ENCODE assay signal across 1 cellular context in the genomic region with DNA sequence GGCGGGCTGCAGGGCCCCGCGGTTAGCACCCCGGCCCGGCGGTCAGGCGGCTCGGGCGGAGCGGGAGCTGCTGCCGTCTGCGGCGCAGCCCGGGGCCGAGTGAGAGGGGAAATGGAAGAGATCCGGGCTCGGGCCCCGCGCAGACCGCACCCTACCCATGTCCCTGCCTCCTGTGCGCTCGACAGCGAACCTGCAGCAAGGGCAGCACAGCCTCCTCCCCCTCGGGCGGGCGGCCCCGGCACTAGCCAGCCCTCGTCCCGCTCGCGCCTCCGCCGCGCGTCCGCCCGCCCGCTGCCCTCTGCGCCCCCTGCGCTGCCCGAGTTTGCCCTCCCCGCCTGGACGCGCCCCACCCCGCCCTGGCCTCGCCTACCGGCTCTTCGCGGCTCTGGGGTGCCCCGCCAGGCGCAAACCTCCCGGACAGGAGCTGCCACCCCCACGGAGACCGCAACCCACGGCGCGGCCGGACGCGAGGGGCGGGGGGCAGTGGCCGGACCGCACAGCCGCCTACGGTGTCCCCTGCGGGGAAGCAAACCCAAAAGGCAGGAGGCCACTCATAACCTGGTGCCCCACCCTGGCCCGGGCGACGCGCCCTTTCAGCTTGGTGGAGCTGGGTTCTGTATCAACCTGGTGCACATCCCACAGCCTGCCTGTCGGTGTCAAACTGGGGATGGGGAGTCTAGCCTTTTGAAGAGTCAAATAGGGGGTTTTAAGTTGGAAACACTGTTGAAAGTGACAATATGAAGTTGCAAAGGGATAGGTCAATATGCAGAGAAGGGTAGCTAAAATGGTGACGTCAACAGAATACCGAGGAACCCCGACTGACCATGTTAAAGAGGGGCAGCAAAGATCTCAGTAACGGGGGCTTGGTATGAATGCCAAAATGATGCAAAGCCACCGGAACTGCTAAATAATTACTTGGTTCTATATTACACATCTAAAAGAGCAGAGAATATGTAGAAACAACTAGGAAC.
TF ChIP-seq lines count a peak whose summit lies in the region.

A gene (minus strand): TSS at position 101 of the 971 bp plus-strand sequence. CDS start 454 bp downstream, outside the sequence.

TF ChIP-seq in HEK293, 187 proteins besides CTCF, POLR2A, EP300 and RAD21 (continued from another document):
- TF ChIP-seq, protein P1, sequence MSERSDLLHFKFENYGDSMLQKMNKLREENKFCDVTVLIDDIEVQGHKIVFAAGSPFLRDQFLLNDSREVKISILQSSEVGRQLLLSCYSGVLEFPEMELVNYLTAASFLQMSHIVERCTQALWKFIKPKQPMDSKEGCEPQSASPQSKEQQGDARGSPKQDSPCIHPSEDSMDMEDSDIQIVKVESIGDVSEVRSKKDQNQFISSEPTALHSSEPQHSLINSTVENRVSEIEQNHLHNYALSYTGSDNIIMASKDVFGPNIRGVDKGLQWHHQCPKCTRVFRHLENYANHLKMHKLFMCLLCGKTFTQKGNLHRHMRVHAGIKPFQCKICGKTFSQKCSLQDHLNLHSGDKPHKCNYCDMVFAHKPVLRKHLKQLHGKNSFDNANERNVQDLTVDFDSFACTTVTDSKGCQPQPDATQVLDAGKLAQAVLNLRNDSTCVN (tag by site-specific recombination; optimal IDR thresholded peaks at IDR 0.05) = peak; percentile 25
- no peak for TF ChIP-seq BCL11A (tag by site-specific recombination; IDR thresholded peaks at IDR 0.05; ENCODE audit: low read depth)
- no peak for TF ChIP-seq KLF10 (tag by site-specific recombination; IDR thresholded peaks at IDR 0.05)
- no peak for TF ChIP-seq ZNF19 (tag by site-specific recombination; IDR thresholded peaks at IDR 0.05; ENCODE audit: low read depth)
- no peak for TF ChIP-seq ZNF701 (tag by site-specific recombination; IDR thresholded peaks at IDR 0.05)
- no peak for TF ChIP-seq ZNF2 (tag by site-specific recombination; IDR thresholded peaks at IDR 0.05)
- TF ChIP-seq ZSCAN30 (tag by site-specific recombination; IDR thresholded peaks at IDR 0.05) = no peak
- no peak for TF ChIP-seq ZNF157 (tag by site-specific recombination; IDR thresholded peaks at IDR 0.05)
- TF ChIP-seq, protein P2, sequence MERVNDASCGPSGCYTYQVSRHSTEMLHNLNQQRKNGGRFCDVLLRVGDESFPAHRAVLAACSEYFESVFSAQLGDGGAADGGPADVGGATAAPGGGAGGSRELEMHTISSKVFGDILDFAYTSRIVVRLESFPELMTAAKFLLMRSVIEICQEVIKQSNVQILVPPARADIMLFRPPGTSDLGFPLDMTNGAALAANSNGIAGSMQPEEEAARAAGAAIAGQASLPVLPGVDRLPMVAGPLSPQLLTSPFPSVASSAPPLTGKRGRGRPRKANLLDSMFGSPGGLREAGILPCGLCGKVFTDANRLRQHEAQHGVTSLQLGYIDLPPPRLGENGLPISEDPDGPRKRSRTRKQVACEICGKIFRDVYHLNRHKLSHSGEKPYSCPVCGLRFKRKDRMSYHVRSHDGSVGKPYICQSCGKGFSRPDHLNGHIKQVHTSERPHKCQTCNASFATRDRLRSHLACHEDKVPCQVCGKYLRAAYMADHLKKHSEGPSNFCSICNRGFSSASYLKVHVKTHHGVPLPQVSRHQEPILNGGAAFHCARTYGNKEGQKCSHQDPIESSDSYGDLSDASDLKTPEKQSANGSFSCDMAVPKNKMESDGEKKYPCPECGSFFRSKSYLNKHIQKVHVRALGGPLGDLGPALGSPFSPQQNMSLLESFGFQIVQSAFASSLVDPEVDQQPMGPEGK (tag by site-specific recombination; IDR thresholded peaks at IDR 0.05) = no peak
- TF ChIP-seq ZNF654 (tag by site-specific recombination; IDR thresholded peaks at IDR 0.05; ENCODE audit: low read depth) = no peak
- no peak for TF ChIP-seq ZFP37 (tag by site-specific recombination; IDR thresholded peaks at IDR 0.05)
- TF ChIP-seq, protein P3, sequence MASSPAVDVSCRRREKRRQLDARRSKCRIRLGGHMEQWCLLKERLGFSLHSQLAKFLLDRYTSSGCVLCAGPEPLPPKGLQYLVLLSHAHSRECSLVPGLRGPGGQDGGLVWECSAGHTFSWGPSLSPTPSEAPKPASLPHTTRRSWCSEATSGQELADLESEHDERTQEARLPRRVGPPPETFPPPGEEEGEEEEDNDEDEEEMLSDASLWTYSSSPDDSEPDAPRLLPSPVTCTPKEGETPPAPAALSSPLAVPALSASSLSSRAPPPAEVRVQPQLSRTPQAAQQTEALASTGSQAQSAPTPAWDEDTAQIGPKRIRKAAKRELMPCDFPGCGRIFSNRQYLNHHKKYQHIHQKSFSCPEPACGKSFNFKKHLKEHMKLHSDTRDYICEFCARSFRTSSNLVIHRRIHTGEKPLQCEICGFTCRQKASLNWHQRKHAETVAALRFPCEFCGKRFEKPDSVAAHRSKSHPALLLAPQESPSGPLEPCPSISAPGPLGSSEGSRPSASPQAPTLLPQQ (tag by site-specific recombination; IDR thresholded peaks at IDR 0.05) = no peak
- no peak for TF ChIP-seq ZBTB7A (tag by site-specific recombination; IDR thresholded peaks at IDR 0.05; ENCODE audit: low read depth)
- no peak for TF ChIP-seq IKZF3 (tag by site-specific recombination; IDR thresholded peaks at IDR 0.05)
- peak; percentile 41; the same call in 1 of the 2 replicates for TF ChIP-seq GLIS2 (tag by site-specific recombination; IDR thresholded peaks at IDR 0.05)
- TF ChIP-seq KLF1 (tag by site-specific recombination; IDR thresholded peaks at IDR 0.05) = 0 out of 2 replicates have a peak, but pooled peaks have one; percentile 12
- TF ChIP-seq ZNF548 (tag by site-specific recombination; IDR thresholded peaks at IDR 0.05) = no peak
- TF ChIP-seq, protein P4, sequence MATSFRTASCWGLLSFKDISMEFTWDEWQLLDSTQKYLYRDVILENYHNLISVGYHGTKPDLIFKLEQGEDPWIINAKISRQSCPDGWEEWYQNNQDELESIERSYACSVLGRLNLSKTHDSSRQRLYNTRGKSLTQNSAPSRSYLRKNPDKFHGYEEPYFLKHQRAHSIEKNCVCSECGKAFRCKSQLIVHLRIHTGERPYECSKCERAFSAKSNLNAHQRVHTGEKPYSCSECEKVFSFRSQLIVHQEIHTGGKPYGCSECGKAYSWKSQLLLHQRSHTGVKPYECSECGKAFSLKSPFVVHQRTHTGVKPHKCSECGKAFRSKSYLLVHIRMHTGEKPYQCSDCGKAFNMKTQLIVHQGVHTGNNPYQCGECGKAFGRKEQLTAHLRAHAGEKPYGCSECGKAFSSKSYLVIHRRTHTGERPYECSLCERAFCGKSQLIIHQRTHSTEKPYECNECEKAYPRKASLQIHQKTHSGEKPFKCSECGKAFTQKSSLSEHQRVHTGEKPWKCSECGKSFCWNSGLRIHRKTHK (tag by site-specific recombination; IDR thresholded peaks at IDR 0.05) = no peak
- TF ChIP-seq ZNF10 (tag by site-specific recombination; IDR thresholded peaks at IDR 0.05) = no peak
- peak; percentile 59; the same call in 1 of the 2 replicates for TF ChIP-seq ZBTB20 (tag by site-specific recombination; IDR thresholded peaks at IDR 0.05)
- TF ChIP-seq ZBTB21 (tag by site-specific recombination; IDR thresholded peaks at IDR 0.05) = no peak
- TF ChIP-seq ZNF529 (tag by site-specific recombination; IDR thresholded peaks at IDR 0.05; ENCODE audit: insufficient replicate concordance) = no peak
- TF ChIP-seq TCF7L2 (IDR thresholded peaks at IDR 0.05; ENCODE audit: borderline replicate concordance, low read depth, low read length) = no peak
- no peak for TF ChIP-seq ZSCAN23 (tag by site-specific recombination; IDR thresholded peaks at IDR 0.05)
- TF ChIP-seq, protein P5, sequence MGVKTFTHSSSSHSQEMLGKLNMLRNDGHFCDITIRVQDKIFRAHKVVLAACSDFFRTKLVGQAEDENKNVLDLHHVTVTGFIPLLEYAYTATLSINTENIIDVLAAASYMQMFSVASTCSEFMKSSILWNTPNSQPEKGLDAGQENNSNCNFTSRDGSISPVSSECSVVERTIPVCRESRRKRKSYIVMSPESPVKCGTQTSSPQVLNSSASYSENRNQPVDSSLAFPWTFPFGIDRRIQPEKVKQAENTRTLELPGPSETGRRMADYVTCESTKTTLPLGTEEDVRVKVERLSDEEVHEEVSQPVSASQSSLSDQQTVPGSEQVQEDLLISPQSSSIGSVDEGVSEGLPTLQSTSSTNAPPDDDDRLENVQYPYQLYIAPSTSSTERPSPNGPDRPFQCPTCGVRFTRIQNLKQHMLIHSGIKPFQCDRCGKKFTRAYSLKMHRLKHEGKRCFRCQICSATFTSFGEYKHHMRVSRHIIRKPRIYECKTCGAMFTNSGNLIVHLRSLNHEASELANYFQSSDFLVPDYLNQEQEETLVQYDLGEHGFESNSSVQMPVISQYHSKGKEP (tag by site-specific recombination; IDR thresholded peaks at IDR 0.05) = no peak
- no peak for TF ChIP-seq ZNF530 (tag by site-specific recombination; IDR thresholded peaks at IDR 0.05; ENCODE audit: low read depth)
- TF ChIP-seq, protein P6, sequence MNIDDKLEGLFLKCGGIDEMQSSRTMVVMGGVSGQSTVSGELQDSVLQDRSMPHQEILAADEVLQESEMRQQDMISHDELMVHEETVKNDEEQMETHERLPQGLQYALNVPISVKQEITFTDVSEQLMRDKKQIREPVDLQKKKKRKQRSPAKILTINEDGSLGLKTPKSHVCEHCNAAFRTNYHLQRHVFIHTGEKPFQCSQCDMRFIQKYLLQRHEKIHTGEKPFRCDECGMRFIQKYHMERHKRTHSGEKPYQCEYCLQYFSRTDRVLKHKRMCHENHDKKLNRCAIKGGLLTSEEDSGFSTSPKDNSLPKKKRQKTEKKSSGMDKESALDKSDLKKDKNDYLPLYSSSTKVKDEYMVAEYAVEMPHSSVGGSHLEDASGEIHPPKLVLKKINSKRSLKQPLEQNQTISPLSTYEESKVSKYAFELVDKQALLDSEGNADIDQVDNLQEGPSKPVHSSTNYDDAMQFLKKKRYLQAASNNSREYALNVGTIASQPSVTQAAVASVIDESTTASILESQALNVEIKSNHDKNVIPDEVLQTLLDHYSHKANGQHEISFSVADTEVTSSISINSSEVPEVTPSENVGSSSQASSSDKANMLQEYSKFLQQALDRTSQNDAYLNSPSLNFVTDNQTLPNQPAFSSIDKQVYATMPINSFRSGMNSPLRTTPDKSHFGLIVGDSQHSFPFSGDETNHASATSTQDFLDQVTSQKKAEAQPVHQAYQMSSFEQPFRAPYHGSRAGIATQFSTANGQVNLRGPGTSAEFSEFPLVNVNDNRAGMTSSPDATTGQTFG (tag by site-specific recombination; IDR thresholded peaks at IDR 0.05; ENCODE audit: borderline replicate concordance) = no peak
- TF ChIP-seq ZIC2 (tag by site-specific recombination; IDR thresholded peaks at IDR 0.05) = peak; percentile 49; the same call in 1 of the 2 replicates
- no peak for TF ChIP-seq ZNF239 (tag by site-specific recombination; IDR thresholded peaks at IDR 0.05)
TF ChIP-seq in HEK293: peak in this region for 7.
